Comparison of ENCODE assay signal across 4 cellular contexts in the genomic region with DNA sequence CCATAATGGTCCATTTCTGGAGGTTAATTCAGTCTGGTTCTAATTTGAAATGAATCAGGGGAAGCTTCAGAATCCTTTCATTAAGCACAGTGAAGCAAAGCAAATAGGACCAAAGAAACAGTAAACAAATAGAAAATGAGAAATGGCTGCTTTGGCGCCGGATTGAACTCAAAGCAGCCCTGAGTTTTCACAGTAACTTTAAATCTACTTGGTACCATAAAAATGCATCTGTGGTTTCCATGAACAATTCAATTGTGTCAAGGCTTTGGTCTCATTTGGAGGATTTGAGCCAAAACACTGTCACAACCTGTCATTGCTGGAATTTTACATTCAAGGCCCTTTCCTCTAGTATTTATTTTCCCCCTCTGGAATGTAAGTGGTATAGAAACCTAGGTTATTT.
"Had no signal": no experiment of that assay in that cellular context is flagged by ENCODE, and none has a peak within 500 bp of the region (broad histone marks: within the 10 kb centered on the region; RNA-seq: fewer than 3 reads in every experiment).

No MANE protein-coding gene starts in this region.

- H3K27ac Mint-ChIP-seq: GM23338, H9 had no signal

- H3K4me3 ChIP-seq: GM23338 had no signal

- DNase-seq: H9, HCEC 1CT, IMR-90 had no signal

- H3K4me3 Mint-ChIP-seq: GM23338, H9 had no signal

- H3K4me2 ChIP-seq: GM23338 had no signal

- H2AFZ ChIP-seq: GM23338 had no signal

- H3K4me1 Mint-ChIP-seq: GM23338, H9 had no signal

- ATAC-seq: GM23338 had no signal

- H3K9me3 Mint-ChIP-seq: GM23338, H9 had no signal
